Comparison of ENCODE assay signal across 8 cellular contexts in genomic region chr18:75209952-75210261, GRCh38. TPM values are rescaled to one million over a fixed set of nuclear protein-coding genes. Genes with fewer than 3 reads are reported as not detected.
A peak's percentile ranks its signal among the peaks of the same experiment; 100 is the strongest.
DNase-seq lines count a peak whose midpoint lies in the region; ATAC-seq and TF ChIP-seq lines count a peak whose summit lies in the region.

No MANE protein-coding gene starts in this region.

- 1% methylated on average over 8 of the region's 8 CpGs for WGBS in HUES64

- peaks cover 55% of the 10 kb centered on the region for H3K4me1 ChIP-seq in CD4-positive, CD25-positive, alpha-beta regulatory T cell (ENCODE audit: control insufficient read depth, insufficient read depth, low read length, poor library complexity, severe bottlenecking)
- peaks cover 36% of the 10 kb centered on the region for H3K4me1 ChIP-seq in HUES64 (ENCODE audit: insufficient read depth, low read length)
- H3K4me1 ChIP-seq in mucosa of rectum (ENCODE audit: control insufficient read depth in 2 of 2, insufficient read depth in 2 of 2, low read length in 2 of 2), result peaks cover 25 to 42% of the 10 kb centered on the region in 2 donors

- in situ Hi-C loops in brain microvascular endothelial cell (cut with HindIII; ENCODE audit: low pct_ligation_motif_present, low sequenced_read_pairs), result no loop called here

- H3K9ac ChIP-seq in HUES64 (ENCODE audit: low read depth, low read length) (peak overlapping the region; percentile 36; the same call in 1 of the 2 replicates), mucosa of rectum (ENCODE audit: low read depth in 1 of 2, low read length in 2 of 2) (peak overlapping the region; percentile 89 to 90)

- no peak for ATAC-seq in CD4-positive, CD25-positive, alpha-beta regulatory T cell (ENCODE audit: low read depth in 2 of 2)
- ATAC-seq in GM18502 (IDR thresholded peaks at IDR 0.05; ENCODE audit: poor library complexity, unreplicated experiment) (no peak), HG03378 (IDR thresholded peaks at IDR 0.05; ENCODE audit: unreplicated experiment) (no peak)

- peaks cover 23% of the 10 kb centered on the region for H3K27me3 Mint-ChIP-seq in CD4-positive, CD25-positive, alpha-beta regulatory T cell

- H3K4me3 ChIP-seq in CD4-positive, CD25-positive, alpha-beta regulatory T cell (ENCODE audit: low read depth, low read length), result peak overlapping the region; percentile 97
- H3K4me3 ChIP-seq in HUES64 (ENCODE audit: low read length) (peak overlapping the region; percentile 74), brain microvascular endothelial cell (ENCODE audit: low read depth, low read length) (peak overlapping the region; percentile 84), mucosa of rectum (ENCODE audit: low read length in 2 of 2) (peak overlapping the region; percentile 76 to 79)

- no peaks in the 10 kb centered on the region for H3K36me3 Mint-ChIP-seq in CD4-positive, CD25-positive, alpha-beta regulatory T cell

- H3K4me1 Mint-ChIP-seq in CD4-positive, CD25-positive, alpha-beta regulatory T cell, result peaks cover 39 to 71% (median 54%) of the 10 kb centered on the region in 4 donors

- H3K27me3 ChIP-seq in CD4-positive, CD25-positive, alpha-beta regulatory T cell (ENCODE audit: control insufficient read depth, insufficient read depth, low read length), result no peaks in the 10 kb centered on the region
- peaks cover 86% of the 10 kb centered on the region for H3K27me3 ChIP-seq in HUES64 (ENCODE audit: insufficient read depth, low read length)
- no peaks in the 10 kb centered on the region for H3K27me3 ChIP-seq in brain microvascular endothelial cell (replicated peaks)
- H3K27me3 ChIP-seq in mucosa of rectum (ENCODE audit: control insufficient read depth in 2 of 2, insufficient read depth in 2 of 2, low read length in 2 of 2), result no peaks in the 10 kb centered on the region

- H3K36me3 ChIP-seq in CD4-positive, CD25-positive, alpha-beta regulatory T cell (ENCODE audit: control insufficient read depth, insufficient read depth, low read length), result no peaks in the 10 kb centered on the region
- H3K36me3 ChIP-seq in HUES64 (ENCODE audit: insufficient read depth, low read length) (no peaks in the 10 kb centered on the region), brain microvascular endothelial cell (replicated peaks) (no peaks in the 10 kb centered on the region), mucosa of rectum (ENCODE audit: control insufficient read depth in 2 of 2, insufficient read depth in 2 of 2, low read length in 2 of 2) (no peaks in the 10 kb centered on the region)

- TF ChIP-seq CTCF in brain microvascular endothelial cell (IDR thresholded peaks at IDR 0.05; ENCODE audit: low read depth, low read length, missing control alignments), result no peak

- DNase-seq in CD4-positive, CD25-positive, alpha-beta regulatory T cell, result no peak
- DNase-seq in brain microvascular endothelial cell (no peak), iPS-NIHi11 (ENCODE audit: low spot score) (no peak)
- no peak for DNase-seq in effector CD8-positive, alpha-beta T cell (lab: John Stamatoyannopoulos, UW)

- H3K9me3 ChIP-seq in CD4-positive, CD25-positive, alpha-beta regulatory T cell (ENCODE audit: control insufficient read depth in 2 of 2, low read length in 2 of 2), result no peaks in the 10 kb centered on the region
- H3K9me3 ChIP-seq in HUES64 (ENCODE audit: insufficient read depth, low read depth, low read length) (no peaks in the 10 kb centered on the region), mucosa of rectum (ENCODE audit: control insufficient read depth in 2 of 2, low read length in 2 of 2) (no peaks in the 10 kb centered on the region)

- peak overlapping the region; percentile 93 to 96 (median 93) for H3K27ac Mint-ChIP-seq in CD4-positive, CD25-positive, alpha-beta regulatory T cell

- peak overlapping the region; percentile 78 for H3K27ac ChIP-seq in CD4-positive, CD25-positive, alpha-beta regulatory T cell (ENCODE audit: insufficient read depth, low read length, poor library complexity, severe bottlenecking)
- H3K27ac ChIP-seq in HUES64 (ENCODE audit: low read depth, low read length) (no peak overlapping the region), brain microvascular endothelial cell (peak overlapping the region; percentile 66), mucosa of rectum (ENCODE audit: low read depth in 2 of 2, low read length in 2 of 2) (peak overlapping the region; percentile 95 to 97)

- peak overlapping the region; percentile 97 to 99 (median 98) for H3K4me3 Mint-ChIP-seq in CD4-positive, CD25-positive, alpha-beta regulatory T cell

- H3K9me3 Mint-ChIP-seq in CD4-positive, CD25-positive, alpha-beta regulatory T cell, result peaks cover 0 to 1% (median 0%) of the 10 kb centered on the region in 7 donors

RNA-seq across cellular contexts. Expression of gene TSHZ1, which starts 0.7 kb away (rescaled TPM):
- total RNA-seq in CD4-positive, CD25-positive, alpha-beta regulatory T cell, result 16.4 TPM
- 1 to 10 TPM; 1.1 to 2.4 (median 1.4) TPM for polyA plus RNA-seq in CD4-positive, CD25-positive, alpha-beta regulatory T cell
- 1.7 TPM for polyA plus RNA-seq in HUES64 (2013, experiment 1 of 2)
- polyA plus RNA-seq in HUES64 (2013, experiment 2 of 2), result 3.4 TPM

RNA-seq across cellular contexts. Expression of gene PTGR3, which starts 1.0 kb away (rescaled TPM):
- 25.5 TPM for total RNA-seq in CD4-positive, CD25-positive, alpha-beta regulatory T cell
- 10 to 100 TPM; 18.6 to 33.3 (median 25.8) TPM for polyA plus RNA-seq in CD4-positive, CD25-positive, alpha-beta regulatory T cell
- polyA plus RNA-seq in HUES64 (2013, experiment 1 of 2), result 4.1 TPM
- polyA plus RNA-seq in HUES64 (2013, experiment 2 of 2), result 5.3 TPM
